17 cellular contexts compared by ENCODE assay signal in genomic region chr16:67885976-67886375, GRCh38. TPM values are rescaled to one million over a fixed set of nuclear protein-coding genes. Genes with fewer than 3 reads are reported as not detected.
DNase-seq lines count a peak whose midpoint lies in the region; ATAC-seq, FAIRE-seq and TF ChIP-seq lines count a peak whose summit lies in the region.
"Had no signal": no experiment of that assay in that cellular context is flagged by ENCODE, and none has a peak within 500 bp of the region (broad histone marks: within the 10 kb centered on the region; RNA-seq: fewer than 3 reads in every experiment).

No MANE protein-coding gene starts in this region.

- CTCF ChIA-PET in H1 (lab: Charles Lee; ENCODE audit: partially characterized antibody) = interaction anchor here (0.9 to 21.8 kb wide), 10 partner anchors 19 to 218 kb away, joined by 3 to 623 read pairs (median 4); partner anchors contain the start of genes CTRL, LCAT and PSMB10

- DNase-seq in GM10266 (ENCODE audit: extremely low spot score) (peak; percentile 13), NT2/D1 (ENCODE audit: low read depth, low spot score) (no peak), H1 (ENCODE audit: low read depth in 1 of 2, low spot score in 2 of 2) (no peak), osteoblast (ENCODE audit: insufficient read length, low spot score, missing footprints) (peak; percentile 37), hepatocyte (ENCODE audit: low spot score) (no peak), SKM-1 treated with dmso at 0.1 percent for 144 hours (lab: John Stamatoyannopoulos, UW; ENCODE audit: unreplicated experiment) (no peak)
- no peak for DNase-seq in natural killer cell treated with Interleukin-12 subunit alpha and Interleukin-12 subunit beta and Interleukin-15 and Interleukin-18, amount 100 ng/mL, for 72 hours (ENCODE audit: low spot score)
- DNase-seq: BE2C; CD8-positive, alpha-beta T cell; COR-L47; DND-41; GDM1; H9 had no signal

- H3K4me2 ChIP-seq in H1 (ENCODE audit: insufficient read depth in 1 of 2, low read depth in 2 of 2, low read length in 2 of 2) (peak overlapping the region; percentile 6 to 18; a peak in 3 of 4 replicates), osteoblast (ENCODE audit: insufficient read depth, low read length) (no peak overlapping the region), hepatocyte (no peak overlapping the region)
- H3K4me2 ChIP-seq: A549 had no signal

- H4K5ac ChIP-seq in H1 (ENCODE audit: insufficient read length, low read depth, low read length) = no peak overlapping the region

- no peaks in the 10 kb centered on the region for H3K9me2 ChIP-seq in hepatocyte (replicated peaks; ENCODE audit: insufficient read depth)

- TF ChIP-seq POLR2A in H1 (IDR thresholded peaks at IDR 0.05; ENCODE audit: control extremely low read depth in 1 of 2, low read depth in 2 of 2, low read length in 2 of 2) = no peak

- H3K4me3 Mint-ChIP-seq in natural killer cell treated with Interleukin-12 subunit alpha and Interleukin-12 subunit beta and Interleukin-15 and Interleukin-18, amount 100 ng/mL, for 72 hours = no peak overlapping the region
- H3K4me3 Mint-ChIP-seq: CD14-positive monocyte; CD8-positive, alpha-beta T cell had no signal

- no peak overlapping the region for H3K56ac ChIP-seq in H1 (replicated peaks; ENCODE audit: insufficient read length, low read depth, low read length)

- H3K23ac ChIP-seq in H1 (ENCODE audit: insufficient read length) = no peak overlapping the region

- H3K9ac ChIP-seq in NT2/D1 (ENCODE audit: insufficient read length, low read depth) (peak overlapping the region; percentile 15), H1 (replicated peaks in 1 of 4; ENCODE audit: extremely low read depth in 1 of 4, low read depth in 3 of 4, low read length in 3 of 4) (no peak overlapping the region)

- no peak overlapping the region for H3K27ac Mint-ChIP-seq in natural killer cell treated with Interleukin-12 subunit alpha and Interleukin-12 subunit beta and Interleukin-15 and Interleukin-18, amount 100 ng/mL, for 72 hours
- H3K27ac Mint-ChIP-seq: CD8-positive, alpha-beta T cell had no signal

- H3K4ac ChIP-seq in H1 (replicated peaks; ENCODE audit: insufficient read length, low read depth, low read length) = no peak overlapping the region

- H4K20me1 ChIP-seq in H1 (replicated peaks in 1 of 2; ENCODE audit: control insufficient read depth in 1 of 2, insufficient read depth in 2 of 2, low read length in 2 of 2) (peaks cover 9 to 14% of the 10 kb centered on the region in 2 experiments), osteoblast (ENCODE audit: insufficient read depth, low read length) (peaks cover 25% of the 10 kb centered on the region), hepatocyte (ENCODE audit: insufficient read depth, poor library complexity, severe bottlenecking) (no peaks in the 10 kb centered on the region)

- FAIRE-seq in H1 (lab: Jason Lieb, UNC) = no peak
- FAIRE-seq: A549, HTR-8/SVneo had no signal

- WGBS in H1 (ENCODE audit: extremely low coverage in 1 of 2, insufficient coverage in 1 of 2, insufficient read length in 1 of 2, insufficient replicate concordance in 2 of 2, low coverage in 1 of 2, low lambda C conversion rate in 2 of 2, missing lambda C conversion rate in 1 of 2), 2 experiments = 87% methylated on average over 17 of the region's 19 CpGs; no CpG with 5 or more reads in 1 of the 2 experiments
- WGBS in hepatocyte (ENCODE audit: low lambda C conversion rate, missing lambda C conversion rate) = 95% methylated on average over 19 of the region's 19 CpGs

- H3K79me2 ChIP-seq in H1 (ENCODE audit: control insufficient read depth in 1 of 2, insufficient read depth in 2 of 2, low read length in 2 of 2) (no peaks in the 10 kb centered on the region), osteoblast (ENCODE audit: insufficient read depth, low read length) (no peaks in the 10 kb centered on the region), hepatocyte (no peaks in the 10 kb centered on the region)

- H2BK15ac ChIP-seq in H1 (ENCODE audit: low read length) = no peak overlapping the region; the same call in 1 of the 2 replicates

- H3K27ac ChIP-seq in H1 (ENCODE audit: low read depth, low read length) = no peak overlapping the region; the same call in 1 of the 2 replicates
- H3K27ac ChIP-seq in osteoblast (ENCODE audit: low read depth, low read length) = no peak overlapping the region
- no peak overlapping the region for H3K27ac ChIP-seq in hepatocyte

- H3K9me3 ChIP-seq in NT2/D1 (ENCODE audit: insufficient read depth, low read length) (no peaks in the 10 kb centered on the region), H1 (ENCODE audit: insufficient read depth in 2 of 2, low read depth in 1 of 2, low read length in 1 of 2) (no peaks in the 10 kb centered on the region), osteoblast (ENCODE audit: low read depth, low read length) (no peaks in the 10 kb centered on the region), hepatocyte (ENCODE audit: low read depth) (no peaks in the 10 kb centered on the region)
- H3K9me3 ChIP-seq: A549, BE2C had no signal

- H3K36me3 Mint-ChIP-seq in natural killer cell treated with Interleukin-12 subunit alpha and Interleukin-12 subunit beta and Interleukin-15 and Interleukin-18, amount 100 ng/mL, for 72 hours = no peaks in the 10 kb centered on the region

- no peak overlapping the region for H2AFZ ChIP-seq in H1 (ENCODE audit: low read length)
- H2AFZ ChIP-seq in osteoblast (ENCODE audit: low read length) = no peak overlapping the region
- H2AFZ ChIP-seq in hepatocyte = no peak overlapping the region

- H3K23me2 ChIP-seq in H1 (ENCODE audit: low read depth, low read length) = 0 out of 2 replicates have a peak, but pooled peaks cover 2% of the 10 kb centered on the region

- H2BK120ac ChIP-seq in H1 (replicated peaks; ENCODE audit: low read depth, low read length) = no peak overlapping the region

- H2BK20ac ChIP-seq in H1 (ENCODE audit: low read length) = no peak overlapping the region

- peaks cover 0 to 4% of the 10 kb centered on the region in 2 donors for H3K4me1 Mint-ChIP-seq in natural killer cell treated with Interleukin-12 subunit alpha and Interleukin-12 subunit beta and Interleukin-15 and Interleukin-18, amount 100 ng/mL, for 72 hours (ENCODE audit: low read depth in 2 of 2)
- H3K4me1 Mint-ChIP-seq: CD14-positive monocyte had no signal

- no peak for TF ChIP-seq EP300 in H1 (IDR thresholded peaks at IDR 0.05; ENCODE audit: borderline replicate concordance in 1 of 2, low read depth in 2 of 2, low read length in 2 of 2)

- no peak for ATAC-seq in GM19328 (IDR thresholded peaks at IDR 0.05; ENCODE audit: unreplicated experiment)
- no peak for ATAC-seq in natural killer cell treated with Interleukin-12 subunit alpha and Interleukin-12 subunit beta and Interleukin-15 and Interleukin-18, amount 100 ng/mL, for 72 hours
- ATAC-seq: A549; CD8-positive, alpha-beta T cell had no signal

- no peak overlapping the region; the same call in 1 of the 2 replicates for H4K8ac ChIP-seq in H1 (ENCODE audit: extremely low read depth, insufficient read depth, low read length)

- H3K27me3 ChIP-seq in NT2/D1 (ENCODE audit: insufficient read depth, insufficient read length) = no peaks in the 10 kb centered on the region
- H3K27me3 ChIP-seq in H1 (replicated peaks in 1 of 4; ENCODE audit: control insufficient read depth in 3 of 4, extremely low read depth in 1 of 4, insufficient read depth in 3 of 4, low read length in 3 of 4) = no peaks in the 10 kb centered on the region
- H3K27me3 ChIP-seq in osteoblast (ENCODE audit: insufficient read depth, low read length) = no peaks in the 10 kb centered on the region
- no peaks in the 10 kb centered on the region for H3K27me3 ChIP-seq in hepatocyte
- H3K27me3 ChIP-seq: BE2C had no signal

- H3K79me1 ChIP-seq in H1 (ENCODE audit: low read depth, low read length) = no peaks in the 10 kb centered on the region

- no peak for TF ChIP-seq CTCF in GM10266 (IDR thresholded peaks at IDR 0.05; ENCODE audit: control insufficient read depth, insufficient read depth, low read depth, missing control alignments)
- TF ChIP-seq CTCF in H1 (IDR thresholded peaks at IDR 0.05; ENCODE audit: control extremely low read depth in 1 of 3, insufficient read depth in 1 of 3, low read depth in 1 of 3, low read length in 3 of 3) = no peak
- TF ChIP-seq CTCF in osteoblast (IDR thresholded peaks at IDR 0.05; ENCODE audit: extremely low read depth, low read depth, low read length) = no peak
- no peak for TF ChIP-seq CTCF in hepatocyte (IDR thresholded peaks at IDR 0.05; ENCODE audit: poor library complexity)

- POLR2A ChIA-PET in H1 (lab: Charles Lee; ENCODE audit: partially characterized antibody) = interaction anchor here (0.7 to 6.3 kb wide), 15 partner anchors 7 to 137 kb away, joined by 3 to 45 read pairs (median 5); partner anchors contain the start of genes CTRL, DDX28, DUS2 and EDC4

- no peak overlapping the region for H2BK12ac ChIP-seq in H1 (ENCODE audit: low read depth, low read length)

- no peak overlapping the region for H2AK5ac ChIP-seq in H1 (ENCODE audit: low read depth, low read length)

- no peak for TF ChIP-seq RAD21 in H1 (IDR thresholded peaks at IDR 0.05 in 1 of 2, conservative IDR thresholded peaks at IDR 0.05 in 1 of 2; ENCODE audit: low read depth in 2 of 2, low read length in 2 of 2)

- H2BK5ac ChIP-seq in H1 (ENCODE audit: low read depth, low read length) = no peak overlapping the region

- H3K27me3 Mint-ChIP-seq in natural killer cell treated with Interleukin-12 subunit alpha and Interleukin-12 subunit beta and Interleukin-15 and Interleukin-18, amount 100 ng/mL, for 72 hours = no peaks in the 10 kb centered on the region

- H3K4me1 ChIP-seq in NT2/D1 (ENCODE audit: insufficient read depth, insufficient read length) (peaks cover 20% of the 10 kb centered on the region), H1 (replicated peaks in 1 of 4; ENCODE audit: control insufficient read depth in 3 of 4, insufficient read depth in 4 of 4, low read length in 3 of 4) (peaks cover 5 to 15% (median 11%) of the 10 kb centered on the region in 4 experiments), osteoblast (ENCODE audit: insufficient read depth, low read length) (peaks cover 8% of the 10 kb centered on the region), hepatocyte (ENCODE audit: insufficient read depth) (peaks cover 3% of the 10 kb centered on the region)

- H3K36me3 ChIP-seq in NT2/D1 (ENCODE audit: insufficient read depth, insufficient read length, low read length) (peaks cover 44% of the 10 kb centered on the region), H1 (ENCODE audit: control insufficient read depth in 2 of 4, insufficient read depth in 4 of 4, low read length in 3 of 4) (peaks cover 14 to 22% (median 16%) of the 10 kb centered on the region in 4 experiments), osteoblast (ENCODE audit: insufficient read depth, low read length) (peaks cover 32% of the 10 kb centered on the region), hepatocyte (replicated peaks; ENCODE audit: insufficient read depth, low read depth) (no peaks in the 10 kb centered on the region)

- H3K14ac ChIP-seq in H1 (ENCODE audit: insufficient read length) = no peak overlapping the region

- no peak overlapping the region for H4K91ac ChIP-seq in H1 (replicated peaks; ENCODE audit: insufficient read length, low read length)

- H3K9me3 Mint-ChIP-seq in natural killer cell treated with Interleukin-12 subunit alpha and Interleukin-12 subunit beta and Interleukin-15 and Interleukin-18, amount 100 ng/mL, for 72 hours = no peaks in the 10 kb centered on the region
- H3K9me3 Mint-ChIP-seq: CD14-positive monocyte; CD8-positive, alpha-beta T cell; H9 had no signal

- no peak overlapping the region for H3K4me3 ChIP-seq in NT2/D1 (ENCODE audit: insufficient read length, low read depth)
- no peak overlapping the region for H3K4me3 ChIP-seq in H1 (ENCODE audit: extremely low read depth in 1 of 4, insufficient read depth in 2 of 4, low read depth in 3 of 4, low read length in 4 of 4)
- H3K4me3 ChIP-seq in osteoblast (ENCODE audit: insufficient read depth, low read length) = no peak overlapping the region
- no peak overlapping the region for H3K4me3 ChIP-seq in hepatocyte
- H3K4me3 ChIP-seq: A549 had no signal

- no peak overlapping the region for H3K18ac ChIP-seq in H1 (ENCODE audit: extremely low read depth, low read length)

RNA-seq across cellular contexts. Expression of gene NRN1L, which starts 1.3 kb away (rescaled TPM):
- 4.1 and 4.9 TPM in 2 replicates for total RNA-seq in H1 (2021; fragmentation: NEBNext Ultra II Directional; extraction: Animal tissue kit (Norgen Biotek cat#: 25700))
- polyA plus RNA-seq in H1 (2011; rRNA removed) (35.2 and 49.3 TPM in 2 replicates), hepatocyte (1.6 TPM in 1 of 2 replicates, not detected in the other)
- 17.6 TPM for polyA plus RNA-seq in H1 (2011; cell fraction: cytosol; rRNA removed)
- 14.2 TPM for polyA plus RNA-seq in H1 (2011; cell fraction: nucleus; rRNA removed)
- 3.5 to 5.9 TPM (median 4.8 TPM) in 4 replicates for polyA plus RNA-seq in H1 (2012, experiment 1 of 2)
- 11.2 TPM for polyA plus RNA-seq in H1 (2012, experiment 2 of 2)
- 10.1 TPM for polyA plus RNA-seq in H1 (2013, experiment 1 of 2)
- 11.0 TPM for polyA plus RNA-seq in H1 (2013, experiment 2 of 2)
- 0.93 and 1.3 TPM in 2 replicates for polyA minus RNA-seq in H1 (2011; rRNA and poly(A)+ RNA removed)
- polyA minus RNA-seq in H1 (2011; cell fraction: cytosol; rRNA and poly(A)+ RNA removed) = 5.9 TPM
- polyA minus RNA-seq in H1 (2011; cell fraction: nucleus; rRNA and poly(A)+ RNA removed) = 2.7 TPM
- total RNA-seq in osteoblast (0.29 TPM in 1 of 2 replicates, not detected in the other), hepatocyte (0.73 TPM in 1 of 2 replicates, not detected in the other)
- 1 to 10 TPM in 1 of 2 donors, not detected in 1; 1.2 TPM for total RNA-seq in natural killer cell treated with Interleukin-12 subunit alpha and Interleukin-12 subunit beta and Interleukin-15 and Interleukin-18, amount 100 ng/mL, for 72 hours

RNA-seq across cellular contexts. Expression of gene PSKH1, which starts 7.1 kb away (rescaled TPM):
- 24.8 and 25.4 TPM in 2 replicates for total RNA-seq in H1 (2021; fragmentation: NEBNext Ultra II Directional; extraction: Animal tissue kit (Norgen Biotek cat#: 25700))
- 51.0 and 55.8 TPM in 2 replicates for polyA plus RNA-seq in H1 (2011; rRNA removed)
- polyA plus RNA-seq in H1 (2011; cell fraction: cytosol; rRNA removed) = 34.2 TPM
- 45.7 TPM for polyA plus RNA-seq in H1 (2011; cell fraction: nucleus; rRNA removed)
- 21.9 to 30.0 TPM (median 27.0 TPM) in 4 replicates for polyA plus RNA-seq in H1 (2012, experiment 1 of 2)
- 29.5 TPM for polyA plus RNA-seq in H1 (2012, experiment 2 of 2)
- polyA plus RNA-seq in H1 (2013, experiment 1 of 2) = 23.3 TPM
- polyA plus RNA-seq in H1 (2013, experiment 2 of 2) = 23.3 TPM
- 57.8 and 66.9 TPM in 2 replicates for polyA minus RNA-seq in H1 (2011; rRNA and poly(A)+ RNA removed)
- 27.6 TPM for polyA minus RNA-seq in H1 (2011; cell fraction: cytosol; rRNA and poly(A)+ RNA removed)
- 35.7 TPM for polyA minus RNA-seq in H1 (2011; cell fraction: nucleus; rRNA and poly(A)+ RNA removed)
- 16.8 and 18.5 TPM in 2 replicates for total RNA-seq in osteoblast
- total RNA-seq in natural killer cell treated with Interleukin-12 subunit alpha and Interleukin-12 subunit beta and Interleukin-15 and Interleukin-18, amount 100 ng/mL, for 72 hours = 10 to 100 TPM; 15.4 to 20.1 TPM
- total RNA-seq in hepatocyte = 29.2 and 30.5 TPM in 2 replicates
- 38.6 and 44.6 TPM in 2 replicates for polyA plus RNA-seq in hepatocyte

RNA-seq across cellular contexts. Expression of gene EDC4, which starts 13.1 kb away (rescaled TPM):
- total RNA-seq in H1 (2021; fragmentation: NEBNext Ultra II Directional; extraction: Animal tissue kit (Norgen Biotek cat#: 25700)) = 72.7 and 73.4 TPM in 2 replicates
- polyA plus RNA-seq in H1 (2011; rRNA removed) (58.5 and 84.4 TPM in 2 replicates), hepatocyte (59.0 and 76.7 TPM in 2 replicates)
- polyA plus RNA-seq in H1 (2011; cell fraction: cytosol; rRNA removed) = 57.7 TPM
- polyA plus RNA-seq in H1 (2011; cell fraction: nucleus; rRNA removed) = 359 TPM
- polyA plus RNA-seq in H1 (2012, experiment 1 of 2) = 59.7 to 78.8 TPM (median 67.7 TPM) in 4 replicates
- 44.4 TPM for polyA plus RNA-seq in H1 (2012, experiment 2 of 2)
- 37.5 TPM for polyA plus RNA-seq in H1 (2013, experiment 1 of 2)
- 37.5 TPM for polyA plus RNA-seq in H1 (2013, experiment 2 of 2)
- 67.8 and 99.2 TPM in 2 replicates for polyA minus RNA-seq in H1 (2011; rRNA and poly(A)+ RNA removed)
- 60.8 TPM for polyA minus RNA-seq in H1 (2011; cell fraction: cytosol; rRNA and poly(A)+ RNA removed)
- polyA minus RNA-seq in H1 (2011; cell fraction: nucleus; rRNA and poly(A)+ RNA removed) = 60.0 TPM
- total RNA-seq in osteoblast (45.7 and 60.8 TPM in 2 replicates), hepatocyte (41.1 and 46.3 TPM in 2 replicates)
- total RNA-seq in natural killer cell treated with Interleukin-12 subunit alpha and Interleukin-12 subunit beta and Interleukin-15 and Interleukin-18, amount 100 ng/mL, for 72 hours = 100 to 1,000 TPM; 100 to 151 TPM

RNA-seq across cellular contexts. Expression of gene CENPT, which starts 38.5 kb away (rescaled TPM):
- 42.2 and 42.4 TPM in 2 replicates for total RNA-seq in H1 (2021; fragmentation: NEBNext Ultra II Directional; extraction: Animal tissue kit (Norgen Biotek cat#: 25700))
- 53.4 and 82.7 TPM in 2 replicates for polyA plus RNA-seq in H1 (2011; rRNA removed)
- 82.3 TPM for polyA plus RNA-seq in H1 (2011; cell fraction: cytosol; rRNA removed)
- polyA plus RNA-seq in H1 (2011; cell fraction: nucleus; rRNA removed) = 415 TPM
- 38.1 to 58.6 TPM (median 58.5 TPM) in 4 replicates for polyA plus RNA-seq in H1 (2012, experiment 1 of 2)
- 39.5 TPM for polyA plus RNA-seq in H1 (2012, experiment 2 of 2)
- polyA plus RNA-seq in H1 (2013, experiment 1 of 2) = 41.5 TPM
- 34.8 TPM for polyA plus RNA-seq in H1 (2013, experiment 2 of 2)
- polyA minus RNA-seq in H1 (2011; rRNA and poly(A)+ RNA removed) = 22.9 and 26.2 TPM in 2 replicates
- 18.9 TPM for polyA minus RNA-seq in H1 (2011; cell fraction: cytosol; rRNA and poly(A)+ RNA removed)
- 50.5 TPM for polyA minus RNA-seq in H1 (2011; cell fraction: nucleus; rRNA and poly(A)+ RNA removed)
- 24.2 and 25.6 TPM in 2 replicates for total RNA-seq in osteoblast
- 10 to 100 TPM; 51.6 to 83.7 TPM for total RNA-seq in natural killer cell treated with Interleukin-12 subunit alpha and Interleukin-12 subunit beta and Interleukin-15 and Interleukin-18, amount 100 ng/mL, for 72 hours
- total RNA-seq in hepatocyte = 28.5 and 38.1 TPM in 2 replicates
- 84.0 and 115 TPM in 2 replicates for polyA plus RNA-seq in hepatocyte

RNA-seq across cellular contexts. Expression of gene NUTF2, which starts 39.2 kb away (rescaled TPM):
- total RNA-seq in H1 (2021; fragmentation: NEBNext Ultra II Directional; extraction: Animal tissue kit (Norgen Biotek cat#: 25700)) = 219 and 229 TPM in 2 replicates
- polyA plus RNA-seq in H1 (2011; rRNA removed) (377 and 382 TPM in 2 replicates), hepatocyte (197 and 216 TPM in 2 replicates)
- polyA plus RNA-seq in H1 (2011; cell fraction: cytosol; rRNA removed) = 322 TPM
- 256 TPM for polyA plus RNA-seq in H1 (2011; cell fraction: nucleus; rRNA removed)
- 285 to 353 TPM (median 329 TPM) in 4 replicates for polyA plus RNA-seq in H1 (2012, experiment 1 of 2)
- polyA plus RNA-seq in H1 (2012, experiment 2 of 2) = 190 TPM
- 335 TPM for polyA plus RNA-seq in H1 (2013, experiment 1 of 2)
- 317 TPM for polyA plus RNA-seq in H1 (2013, experiment 2 of 2)
- polyA minus RNA-seq in H1 (2011; rRNA and poly(A)+ RNA removed) = 306 and 380 TPM in 2 replicates
- 201 TPM for polyA minus RNA-seq in H1 (2011; cell fraction: cytosol; rRNA and poly(A)+ RNA removed)
- 150 TPM for polyA minus RNA-seq in H1 (2011; cell fraction: nucleus; rRNA and poly(A)+ RNA removed)
- total RNA-seq in osteoblast (203 TPM in 2 replicates), hepatocyte (100 and 102 TPM in 2 replicates)
- 100 to 1,000 TPM; 114 to 124 TPM for total RNA-seq in natural killer cell treated with Interleukin-12 subunit alpha and Interleukin-12 subunit beta and Interleukin-15 and Interleukin-18, amount 100 ng/mL, for 72 hours

Comparison
In these comparisons a context has a peak if more than half of its experiments do, and no peak if none do; other contexts are left out.
1. DNase-seq: peak in GM10266 (single experiment) and osteoblast (single experiment); none in NT2/D1 (single experiment), H1 (0 of 2), natural killer cell treated with Interleukin-12 subunit alpha and Interleukin-12 subunit beta and Interleukin-15 and Interleukin-18, amount 100 ng/mL, for 72 hours (single experiment), hepatocyte (single experiment) and SKM-1 treated with dmso at 0.1 percent for 144 hours (single experiment).
2. H3K4me2 ChIP-seq: peak in H1 (2 of 2); none in osteoblast (single experiment) and hepatocyte (single experiment).